Comparison of ENCODE assay signal across 1 cellular context in genomic region chr1:119712342-119713038, GRCh38.
TF ChIP-seq lines count a peak whose summit lies in the region.

No MANE protein-coding gene starts in this region.

TF ChIP-seq in IMR-90, 13 proteins besides CTCF, POLR2A, EP300 and RAD21:
- TF ChIP-seq RCOR1 (IDR thresholded peaks at IDR 0.05; ENCODE audit: insufficient replicate concordance, low read length) (no peak), CEBPB (IDR thresholded peaks at IDR 0.05; ENCODE audit: low read depth, low read length) (peak; percentile 98), MAZ (IDR thresholded peaks at IDR 0.05; ENCODE audit: borderline replicate concordance, low read depth, low read length) (peak; percentile 83; the same call in 1 of the 2 replicates), MXI1 (IDR thresholded peaks at IDR 0.05; ENCODE audit: borderline replicate concordance, low read depth, low read length) (peak; percentile 38; the same call in 1 of the 2 replicates), BHLHE40 (IDR thresholded peaks at IDR 0.05; ENCODE audit: low read depth, low read length) (0 out of 2 replicates have a peak, but pooled peaks have one; percentile 4)
- TF ChIP-seq, protein P1, sequence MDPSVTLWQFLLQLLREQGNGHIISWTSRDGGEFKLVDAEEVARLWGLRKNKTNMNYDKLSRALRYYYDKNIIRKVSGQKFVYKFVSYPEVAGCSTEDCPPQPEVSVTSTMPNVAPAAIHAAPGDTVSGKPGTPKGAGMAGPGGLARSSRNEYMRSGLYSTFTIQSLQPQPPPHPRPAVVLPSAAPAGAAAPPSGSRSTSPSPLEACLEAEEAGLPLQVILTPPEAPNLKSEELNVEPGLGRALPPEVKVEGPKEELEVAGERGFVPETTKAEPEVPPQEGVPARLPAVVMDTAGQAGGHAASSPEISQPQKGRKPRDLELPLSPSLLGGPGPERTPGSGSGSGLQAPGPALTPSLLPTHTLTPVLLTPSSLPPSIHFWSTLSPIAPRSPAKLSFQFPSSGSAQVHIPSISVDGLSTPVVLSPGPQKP (IDR thresholded peaks at IDR 0.05; ENCODE audit: borderline replicate concordance, low read depth, low read length), result no peak
